ENCODE assay signal across 1 cellular context in genomic region chr1:3674100-3675094, GRCh38.
TF ChIP-seq lines count a peak whose summit lies in the region.

No MANE protein-coding gene starts in this region.

TF ChIP-seq in HCT116, 20 proteins besides CTCF, POLR2A, EP300 and RAD21 (continued from another document):
- no peak for TF ChIP-seq REST (IDR thresholded peaks at IDR 0.05; ENCODE audit: low read depth)
- TF ChIP-seq FOSL1 (IDR thresholded peaks at IDR 0.05; ENCODE audit: low read depth): no peak
- TF ChIP-seq SRF (IDR thresholded peaks at IDR 0.05; ENCODE audit: low read depth): no peak
- TF ChIP-seq ZNF274 (IDR thresholded peaks at IDR 0.05; ENCODE audit: low read depth, low read length): no peak
